8 cellular contexts compared by ENCODE assay signal in genomic region chr1:119870917-119871486, GRCh38. TPM values are rescaled to one million over a fixed set of nuclear protein-coding genes. Genes with fewer than 3 reads are reported as not detected.
DNase-seq lines count a peak whose midpoint lies in the region; ATAC-seq, FAIRE-seq and TF ChIP-seq lines count a peak whose summit lies in the region.

No MANE protein-coding gene starts in this region.

- DNase-seq in COLO829 (ENCODE audit: low spot score) (peak; percentile 72), NCI-H82 treated with DMSO at 0.1 percent for 48 hours (lab: John Stamatoyannopoulos, UW; ENCODE audit: unreplicated experiment) (peak; percentile 49), endothelial cell of umbilical vein (ENCODE audit: low read depth, low spot score) (peak; percentile 72), mucosa of gallbladder (ENCODE audit: low spot score) (peak; percentile 70)
- DNase-seq in activated CD8-positive, alpha-beta memory T cell treated with anti-CD3 and anti-CD28 coated beads for 4 hours (ENCODE audit: low read depth in 2 of 2), result peak; percentile 17 to 29
- peak; percentile 93 for DNase-seq in stimulated activated CD8-positive, alpha-beta memory T cell treated with anti-CD3 and anti-CD28 coated beads, Interleukin-4, amount 100 ng/mL, for 48 hours

- H3K9ac ChIP-seq in endothelial cell of umbilical vein (replicated peaks; ENCODE audit: extremely low read depth, insufficient read depth, low read length), result no peak overlapping the region

- H3K4me1 ChIP-seq in endothelial cell of umbilical vein (ENCODE audit: control insufficient read depth, extremely low read depth, insufficient read depth, low read length), result no peaks in the 10 kb centered on the region

- no peak overlapping the region for H3K27ac ChIP-seq in endothelial cell of umbilical vein (ENCODE audit: insufficient read depth, low read depth, low read length)

- TF ChIP-seq CTCF in endothelial cell of umbilical vein (IDR thresholded peaks at IDR 0.05; ENCODE audit: extremely low read depth in 1 of 2, insufficient read depth in 1 of 2, low read depth in 1 of 2, low read length in 2 of 2), result peak; percentile 92 to 94

- BruUV-seq in endothelial cell of umbilical vein (replicated peaks; lab: Mats Ljungman, UMichigan), result no TSS peak

- TF ChIP-seq POLR2A in endothelial cell of umbilical vein (IDR thresholded peaks at IDR 0.05; ENCODE audit: low read depth, low read length), result no peak

- intact Hi-C loops in endothelial cell of umbilical vein (cut with micrococcal nuclease), result loop anchor here (1.0 to 10.0 kb wide), 3 partner anchors 62 to 256 kb away; no protein-coding TSS in a partner anchor

- H3K79me2 ChIP-seq in endothelial cell of umbilical vein (ENCODE audit: control insufficient read depth, insufficient read depth, low read length), result no peaks in the 10 kb centered on the region

- peak overlapping the region; percentile 32 for H3K4me2 ChIP-seq in endothelial cell of umbilical vein (ENCODE audit: insufficient read depth, low read length)

- CTCF ChIA-PET in endothelial cell of umbilical vein (lab: Charles Lee), result interaction anchor here (1.1 to 3.1 kb wide), 8 partner anchors 8 to 62 kb away, joined by 3 to 17 read pairs (median 10); no protein-coding TSS in a partner anchor

- H3K27me3 ChIP-seq in endothelial cell of umbilical vein (ENCODE audit: control insufficient read depth in 2 of 2, insufficient read depth in 2 of 2, low read length in 2 of 2), result peaks cover 0 to 6% of the 10 kb centered on the region in 2 experiments

- ATAC-seq in HG03520 (IDR thresholded peaks at IDR 0.05; ENCODE audit: unreplicated experiment) (peak; percentile 58), GM21825 (IDR thresholded peaks at IDR 0.05; ENCODE audit: unreplicated experiment) (no peak)

- POLR2A ChIA-PET in endothelial cell of umbilical vein (lab: Charles Lee), result no interaction called here

- no peaks in the 10 kb centered on the region for H4K20me1 ChIP-seq in endothelial cell of umbilical vein (replicated peaks; ENCODE audit: control insufficient read depth, extremely low read depth, insufficient read depth, low read length)

- H2AFZ ChIP-seq in endothelial cell of umbilical vein (ENCODE audit: low read depth, low read length), result peak overlapping the region; percentile 82

- dilution Hi-C loops in endothelial cell of umbilical vein (cut with MboI; ENCODE audit: extremely low pct_ligation_motif_present, low sequenced_read_pairs), result no loop called here

- no peaks in the 10 kb centered on the region for H3K9me3 ChIP-seq in endothelial cell of umbilical vein (replicated peaks; ENCODE audit: control insufficient read depth, insufficient read depth, low read length)

- no peaks in the 10 kb centered on the region for H3K9me1 ChIP-seq in endothelial cell of umbilical vein (replicated peaks; ENCODE audit: control insufficient read depth, extremely low read depth, insufficient read depth, low read length)

- H3K4me3 ChIP-seq in endothelial cell of umbilical vein (replicated peaks in 1 of 3; ENCODE audit: insufficient read depth in 1 of 3, low read depth in 1 of 3, low read length in 3 of 3), result no peak overlapping the region

- H3K36me3 ChIP-seq in endothelial cell of umbilical vein (ENCODE audit: control insufficient read depth in 2 of 2, extremely low read depth in 1 of 2, insufficient read depth in 2 of 2, low read length in 2 of 2), result no peaks in the 10 kb centered on the region

- FAIRE-seq in endothelial cell of umbilical vein (lab: Jason Lieb, UNC), result peak; percentile 81

TF ChIP-seq in endothelial cell of umbilical vein, 7 proteins besides CTCF, POLR2A, EP300 and RAD21:
- TF ChIP-seq MYC (IDR thresholded peaks at IDR 0.05; ENCODE audit: low read depth, low read length) (no peak), POLR2AphosphoS5 (IDR thresholded peaks at IDR 0.05; ENCODE audit: insufficient read depth, low read depth, low read length) (no peak), EZH2 (IDR thresholded peaks at IDR 0.05; ENCODE audit: borderline replicate concordance, low read depth, low read length, severe bottlenecking) (no peak), MAX (IDR thresholded peaks at IDR 0.05; ENCODE audit: insufficient read depth, insufficient read length) (no peak), FOS (IDR thresholded peaks at IDR 0.05; ENCODE audit: borderline replicate concordance, insufficient read depth, low read length) (no peak), GATA2 (IDR thresholded peaks at IDR 0.05; ENCODE audit: insufficient read depth, insufficient read length, low read depth, low read length) (no peak), JUN (IDR thresholded peaks at IDR 0.05; ENCODE audit: borderline replicate concordance, insufficient read depth, insufficient read length, low read depth) (no peak)

RNA-seq across cellular contexts. Expression of gene ADAM30, which starts 25.3 kb away (rescaled TPM):
- total RNA-seq in endothelial cell of umbilical vein (not detected in 2 replicates), mucosa of gallbladder (not detected)
- polyA plus RNA-seq in endothelial cell of umbilical vein, result not detected in 2 replicates
- polyA plus RNA-seq in endothelial cell of umbilical vein (2011; cell fraction: cytosol; rRNA removed), result not detected in 2 replicates
- not detected in 2 replicates for polyA plus RNA-seq in endothelial cell of umbilical vein (2011; cell fraction: nucleus; rRNA removed)
- not detected in 2 replicates for polyA plus RNA-seq in endothelial cell of umbilical vein (2012)
- polyA minus RNA-seq in endothelial cell of umbilical vein, result not detected in 2 replicates
- not detected for polyA minus RNA-seq in endothelial cell of umbilical vein (2011; cell fraction: cytosol; rRNA and poly(A)+ RNA removed)
- not detected in 2 replicates for polyA minus RNA-seq in endothelial cell of umbilical vein (2011; cell fraction: nucleus; rRNA and poly(A)+ RNA removed)

RNA-seq across cellular contexts. Expression of gene REG4, which starts 59.7 kb away (rescaled TPM):
- total RNA-seq in endothelial cell of umbilical vein (not detected in 2 replicates), mucosa of gallbladder (0.49 TPM)
- not detected in 2 replicates for polyA plus RNA-seq in endothelial cell of umbilical vein
- polyA plus RNA-seq in endothelial cell of umbilical vein (2011; cell fraction: cytosol; rRNA removed), result not detected in 2 replicates
- not detected in 2 replicates for polyA plus RNA-seq in endothelial cell of umbilical vein (2011; cell fraction: nucleus; rRNA removed)
- not detected in 2 replicates for polyA plus RNA-seq in endothelial cell of umbilical vein (2012)
- polyA minus RNA-seq in endothelial cell of umbilical vein, result not detected in 2 replicates
- polyA minus RNA-seq in endothelial cell of umbilical vein (2011; cell fraction: cytosol; rRNA and poly(A)+ RNA removed), result not detected
- not detected in 2 replicates for polyA minus RNA-seq in endothelial cell of umbilical vein (2011; cell fraction: nucleus; rRNA and poly(A)+ RNA removed)

Comparison
In these comparisons a context has a peak if more than half of its experiments do, and no peak if none do; other contexts are left out.
1. DNase-seq: peak in every context shown above with its lines; median percentile 93 in stimulated activated CD8-positive, alpha-beta memory T cell treated with anti-CD3 and anti-CD28 coated beads, Interleukin-4, amount 100 ng/mL, for 48 hours; 72 in COLO829; 72 in endothelial cell of umbilical vein; 70 in mucosa of gallbladder; 49 in NCI-H82 treated with DMSO at 0.1 percent for 48 hours; 23 in activated CD8-positive, alpha-beta memory T cell treated with anti-CD3 and anti-CD28 coated beads for 4 hours.